In the genomic region with DNA sequence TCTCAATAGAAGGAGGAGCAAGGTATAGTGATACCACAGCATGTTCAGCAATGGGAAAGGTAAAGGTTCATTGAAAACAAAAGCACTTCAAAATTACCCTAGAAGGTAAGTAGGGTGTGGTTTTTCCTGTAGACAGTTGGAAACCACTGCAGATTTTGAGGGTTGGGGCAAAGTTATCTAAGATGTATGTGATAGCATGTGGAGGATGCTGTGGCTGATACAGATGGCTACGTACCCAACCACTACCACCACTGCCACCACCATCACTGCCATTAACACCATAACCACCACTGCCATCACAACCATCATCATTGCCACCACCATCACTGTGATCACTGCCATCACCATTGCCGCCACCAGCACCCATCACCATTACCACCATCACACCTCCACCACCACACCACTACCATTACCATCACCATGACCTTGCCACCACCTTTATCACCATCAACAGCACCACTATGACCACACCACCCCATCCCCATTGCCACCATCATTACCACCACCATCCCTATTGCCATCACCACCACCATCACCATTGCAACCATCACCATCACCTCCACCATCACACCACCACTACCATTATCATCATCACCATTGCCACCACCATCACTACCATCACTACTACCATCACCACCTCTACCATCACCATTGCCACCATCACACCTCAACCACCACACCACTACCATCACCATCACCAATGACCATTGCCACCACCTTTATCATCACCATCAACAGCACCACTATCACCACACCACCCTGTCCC, we compare ENCODE assay signal across 1 cellular context.
TF ChIP-seq lines count a peak whose summit lies in the region.

No MANE protein-coding gene starts in this region.

TF ChIP-seq in HEK293, 187 proteins besides CTCF, POLR2A, EP300 and RAD21 (continued from another document):
- TF ChIP-seq, protein P1, sequence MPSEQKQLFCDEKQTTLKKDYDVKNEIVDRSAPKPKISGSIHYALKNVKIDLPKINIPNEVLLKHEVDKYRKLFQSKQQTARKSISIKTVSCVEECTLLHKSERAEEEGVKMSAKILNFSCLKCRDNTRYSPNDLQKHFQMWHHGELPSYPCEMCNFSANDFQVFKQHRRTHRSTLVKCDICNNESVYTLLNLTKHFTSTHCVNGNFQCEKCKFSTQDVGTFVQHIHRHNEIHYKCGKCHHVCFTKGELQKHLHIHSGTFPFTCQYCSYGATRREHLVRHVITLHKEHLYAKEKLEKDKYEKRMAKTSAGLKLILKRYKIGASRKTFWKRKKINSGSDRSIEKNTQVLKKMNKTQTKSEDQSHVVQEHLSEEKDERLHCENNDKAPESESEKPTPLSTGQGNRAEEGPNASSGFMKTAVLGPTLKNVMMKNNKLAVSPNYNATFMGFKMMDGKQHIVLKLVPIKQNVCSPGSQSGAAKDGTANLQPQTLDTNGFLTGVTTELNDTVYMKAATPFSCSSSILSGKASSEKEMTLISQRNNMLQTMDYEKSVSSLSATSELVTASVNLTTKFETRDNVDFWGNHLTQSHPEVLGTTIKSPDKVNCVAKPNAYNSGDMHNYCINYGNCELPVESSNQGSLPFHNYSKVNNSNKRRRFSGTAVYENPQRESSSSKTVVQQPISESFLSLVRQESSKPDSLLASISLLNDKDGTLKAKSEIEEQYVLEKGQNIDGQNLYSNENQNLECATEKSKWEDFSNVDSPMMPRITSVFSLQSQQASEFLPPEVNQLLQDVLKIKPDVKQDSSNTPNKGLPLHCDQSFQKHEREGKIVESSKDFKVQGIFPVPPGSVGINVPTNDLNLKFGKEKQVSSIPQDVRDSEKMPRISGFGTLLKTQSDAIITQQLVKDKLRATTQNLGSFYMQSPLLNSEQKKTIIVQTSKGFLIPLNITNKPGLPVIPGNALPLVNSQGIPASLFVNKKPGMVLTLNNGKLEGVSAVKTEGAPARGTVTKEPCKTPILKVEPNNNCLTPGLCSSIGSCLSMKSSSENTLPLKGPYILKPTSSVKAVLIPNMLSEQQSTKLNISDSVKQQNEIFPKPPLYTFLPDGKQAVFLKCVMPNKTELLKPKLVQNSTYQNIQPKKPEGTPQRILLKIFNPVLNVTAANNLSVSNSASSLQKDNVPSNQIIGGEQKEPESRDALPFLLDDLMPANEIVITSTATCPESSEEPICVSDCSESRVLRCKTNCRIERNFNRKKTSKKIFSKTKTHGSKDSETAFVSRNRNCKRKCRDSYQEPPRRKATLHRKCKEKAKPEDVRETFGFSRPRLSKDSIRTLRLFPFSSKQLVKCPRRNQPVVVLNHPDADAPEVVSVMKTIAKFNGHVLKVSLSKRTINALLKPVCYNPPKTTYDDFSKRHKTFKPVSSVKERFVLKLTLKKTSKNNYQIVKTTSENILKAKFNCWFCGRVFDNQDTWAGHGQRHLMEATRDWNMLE (tag by site-specific recombination; conservative IDR thresholded peaks at IDR 0.05; ENCODE audit: low read depth): no peak
- TF ChIP-seq, protein P2, sequence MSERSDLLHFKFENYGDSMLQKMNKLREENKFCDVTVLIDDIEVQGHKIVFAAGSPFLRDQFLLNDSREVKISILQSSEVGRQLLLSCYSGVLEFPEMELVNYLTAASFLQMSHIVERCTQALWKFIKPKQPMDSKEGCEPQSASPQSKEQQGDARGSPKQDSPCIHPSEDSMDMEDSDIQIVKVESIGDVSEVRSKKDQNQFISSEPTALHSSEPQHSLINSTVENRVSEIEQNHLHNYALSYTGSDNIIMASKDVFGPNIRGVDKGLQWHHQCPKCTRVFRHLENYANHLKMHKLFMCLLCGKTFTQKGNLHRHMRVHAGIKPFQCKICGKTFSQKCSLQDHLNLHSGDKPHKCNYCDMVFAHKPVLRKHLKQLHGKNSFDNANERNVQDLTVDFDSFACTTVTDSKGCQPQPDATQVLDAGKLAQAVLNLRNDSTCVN (tag by site-specific recombination; optimal IDR thresholded peaks at IDR 0.05): no peak
- peak; percentile 18; the same call in 1 of the 2 replicates for TF ChIP-seq ZNF585B (tag by site-specific recombination; IDR thresholded peaks at IDR 0.05)
